Comparison of ENCODE assay signal across 9 cellular contexts in the genomic region with DNA sequence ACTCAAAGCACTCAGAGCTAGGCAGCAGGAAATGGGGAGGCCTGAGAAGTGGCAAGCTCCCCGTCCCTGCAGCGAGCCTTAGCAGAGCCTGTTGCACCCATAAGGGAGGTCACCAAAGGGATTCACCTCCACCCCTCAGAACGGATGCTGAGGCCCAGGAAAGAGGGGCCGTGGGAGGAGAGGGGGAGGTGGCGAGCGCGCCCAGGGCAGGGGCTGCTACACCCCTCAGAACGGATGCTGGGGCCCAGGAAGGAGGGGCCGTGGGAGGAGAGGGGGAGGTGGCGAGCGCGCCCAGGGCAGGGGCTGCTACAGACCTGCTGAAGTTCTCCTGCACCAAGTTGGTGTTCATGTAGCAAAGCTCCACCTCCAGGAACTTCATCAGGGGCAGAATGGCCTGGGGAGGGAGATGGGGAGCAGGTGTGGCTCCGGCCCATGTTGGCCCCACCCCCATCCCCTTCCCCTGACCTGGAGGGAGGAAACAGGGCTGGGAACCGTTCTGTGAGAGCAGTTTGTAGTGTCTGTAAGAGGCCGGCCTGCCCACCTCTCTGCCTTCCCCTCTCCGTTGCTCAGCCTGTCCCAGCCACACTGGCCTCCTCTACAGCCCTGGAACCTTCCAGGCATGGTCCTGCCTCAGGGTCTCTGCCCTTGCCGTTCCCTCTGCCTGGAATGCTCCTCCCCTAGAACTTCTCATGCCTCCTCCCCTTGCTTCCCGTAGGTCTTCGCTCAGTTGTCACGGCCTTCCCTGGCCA. TPM values are rescaled to one million over a fixed set of nuclear protein-coding genes. Genes with fewer than 3 reads are reported as not detected.
DNase-seq lines count a peak whose midpoint lies in the region; ATAC-seq and TF ChIP-seq lines count a peak whose summit lies in the region.
"Had no signal": no experiment of that assay in that cellular context is flagged by ENCODE, and none has a peak within 500 bp of the region (broad histone marks: within the 10 kb centered on the region; RNA-seq: fewer than 3 reads in every experiment).

No MANE protein-coding gene starts in this region.

- no peak overlapping the region for H3K4me2 ChIP-seq in SK-N-SH

- WGBS in SK-N-SH (ENCODE audit: low lambda C conversion rate): 85% methylated on average over 19 of the region's 20 CpGs

- peak; percentile 78 for DNase-seq in activated CD4-positive, alpha-beta T cell treated with anti-CD3 and anti-CD28 coated beads, Interleukin-2, amount 10 ng/mL, durations not matched to agents 24 days and 14 days
- no peak for DNase-seq in activated CD4-positive, alpha-beta T cell treated with anti-CD3 and anti-CD28 coated beads for 48 hours
- DNase-seq in activated CD4-positive, alpha-beta memory T cell treated with anti-CD3 and anti-CD28 coated beads, Interleukin-2, amount 10 ng/mL, durations not matched to agents 7 days and 5 days: peak; percentile 48
- DNase-seq in left ventricle myocardium inferior (no peak), NOMO-1 treated with dmso at 0.1 percent for 144 hours (lab: John Stamatoyannopoulos, UW; ENCODE audit: unreplicated experiment) (no peak), SK-N-SH (no peak)
- DNase-seq: NCI-H1417 treated with DMSO at 0.1 percent for 48 hours had no signal

- H3K27me3 Mint-ChIP-seq in activated CD4-positive, alpha-beta T cell treated with anti-CD3 and anti-CD28 coated beads, Interleukin-2, amount 10 ng/mL, durations not matched to agents 24 days and 14 days: no peaks in the 10 kb centered on the region
- no peaks in the 10 kb centered on the region for H3K27me3 Mint-ChIP-seq in activated CD4-positive, alpha-beta memory T cell treated with anti-CD3 and anti-CD28 coated beads, Interleukin-2, amount 10 ng/mL, durations not matched to agents 7 days and 5 days
- no peaks in the 10 kb centered on the region for H3K27me3 Mint-ChIP-seq in stimulated activated naive CD8-positive, alpha-beta T cell treated with anti-CD3 and anti-CD28 coated beads, Interleukin-15, Interleukin-2, amounts not matched to agents 100 ng/mL and 50 ng/mL, for 24 hours

- no peak for TF ChIP-seq RAD21 in SK-N-SH (IDR thresholded peaks at IDR 0.05; ENCODE audit: low read length)

- H3K9me3 Mint-ChIP-seq in activated CD4-positive, alpha-beta T cell treated with anti-CD3 and anti-CD28 coated beads, Interleukin-2, amount 10 ng/mL, durations not matched to agents 24 days and 14 days: no peaks in the 10 kb centered on the region
- no peaks in the 10 kb centered on the region for H3K9me3 Mint-ChIP-seq in activated CD4-positive, alpha-beta memory T cell treated with anti-CD3 and anti-CD28 coated beads, Interleukin-2, amount 10 ng/mL, durations not matched to agents 7 days and 5 days
- no peaks in the 10 kb centered on the region for H3K9me3 Mint-ChIP-seq in stimulated activated naive CD8-positive, alpha-beta T cell treated with anti-CD3 and anti-CD28 coated beads, Interleukin-15, Interleukin-2, amounts not matched to agents 100 ng/mL and 50 ng/mL, for 24 hours

- H3F3A ChIP-seq in SK-N-SH (replicated peaks; ENCODE audit: insufficient read depth): no peaks in the 10 kb centered on the region

- peaks cover 45% of the 10 kb centered on the region for H3K36me3 Mint-ChIP-seq in activated CD4-positive, alpha-beta T cell treated with anti-CD3 and anti-CD28 coated beads, Interleukin-2, amount 10 ng/mL, durations not matched to agents 24 days and 14 days (ENCODE audit: low read depth)
- peaks cover 58% of the 10 kb centered on the region for H3K36me3 Mint-ChIP-seq in activated CD4-positive, alpha-beta memory T cell treated with anti-CD3 and anti-CD28 coated beads, Interleukin-2, amount 10 ng/mL, durations not matched to agents 7 days and 5 days (ENCODE audit: low read depth)
- peaks cover 42% of the 10 kb centered on the region for H3K36me3 Mint-ChIP-seq in stimulated activated naive CD8-positive, alpha-beta T cell treated with anti-CD3 and anti-CD28 coated beads, Interleukin-15, Interleukin-2, amounts not matched to agents 100 ng/mL and 50 ng/mL, for 24 hours (ENCODE audit: low read depth)

- no peak overlapping the region for H3K4me3 ChIP-seq in left ventricle myocardium inferior
- no peak overlapping the region for H3K4me3 ChIP-seq in SK-N-SH (ENCODE audit: low read depth in 2 of 2, low read length in 1 of 2)

- no peak overlapping the region for H2AFZ ChIP-seq in SK-N-SH (ENCODE audit: low read depth)

- TF ChIP-seq CTCF in left ventricle myocardium inferior (IDR thresholded peaks at IDR 0.05; ENCODE audit: borderline replicate concordance) (no peak), SK-N-SH (IDR thresholded peaks at IDR 0.05) (no peak)

- CTCF ChIA-PET in activated CD4-positive, alpha-beta memory T cell treated with anti-CD3 and anti-CD28 coated beads, Interleukin-2, amount 10 ng/mL, durations not matched to agents 7 days and 5 days (lab: Charles Lee): interaction anchor here (0.9 to 2.9 kb wide), 7 partner anchors 11 to 50 kb away, joined by 3 to 8 read pairs (median 3); partner anchors contain the start of gene WBP2
- CTCF ChIA-PET in SK-N-SH (lab: Yijun Ruan, JAX): interaction anchor here (0.6 to 16.5 kb wide), 6 partner anchors 10 to 68 kb away, joined by 3 to 326 read pairs (median 5); partner anchors contain the start of genes GALK1 and UNC13D

- peak overlapping the region; percentile 91 for H3K27ac Mint-ChIP-seq in activated CD4-positive, alpha-beta T cell treated with anti-CD3 and anti-CD28 coated beads, Interleukin-2, amount 10 ng/mL, durations not matched to agents 24 days and 14 days
- peak overlapping the region; percentile 94 for H3K27ac Mint-ChIP-seq in activated CD4-positive, alpha-beta memory T cell treated with anti-CD3 and anti-CD28 coated beads, Interleukin-2, amount 10 ng/mL, durations not matched to agents 7 days and 5 days
- H3K27ac Mint-ChIP-seq in stimulated activated naive CD8-positive, alpha-beta T cell treated with anti-CD3 and anti-CD28 coated beads, Interleukin-15, Interleukin-2, amounts not matched to agents 100 ng/mL and 50 ng/mL, for 24 hours: peak overlapping the region; percentile 98

- H4K20me1 ChIP-seq in SK-N-SH (ENCODE audit: insufficient read depth): no peaks in the 10 kb centered on the region

- no peaks in the 10 kb centered on the region for H3K9me3 ChIP-seq in left ventricle myocardium inferior (replicated peaks)
- H3K9me3 ChIP-seq in SK-N-SH: no peaks in the 10 kb centered on the region

- H3K9ac ChIP-seq in SK-N-SH: no peak overlapping the region

- H3K27me3 ChIP-seq in left ventricle myocardium inferior (ENCODE audit: low read depth) (no peaks in the 10 kb centered on the region), SK-N-SH (ENCODE audit: insufficient read depth) (no peaks in the 10 kb centered on the region)

- intact Hi-C loops in activated CD4-positive, alpha-beta T cell treated with anti-CD3 and anti-CD28 coated beads, Interleukin-2, amount 10 ng/mL, durations not matched to agents 24 days and 14 days (cut with micrococcal nuclease): no loop called here
- intact Hi-C loops in left ventricle myocardium inferior (cut with micrococcal nuclease): no loop called here

- peaks cover 25% of the 10 kb centered on the region for H3K4me1 Mint-ChIP-seq in activated CD4-positive, alpha-beta T cell treated with anti-CD3 and anti-CD28 coated beads, Interleukin-2, amount 10 ng/mL, durations not matched to agents 24 days and 14 days
- peaks cover 47% of the 10 kb centered on the region for H3K4me1 Mint-ChIP-seq in activated CD4-positive, alpha-beta memory T cell treated with anti-CD3 and anti-CD28 coated beads, Interleukin-2, amount 10 ng/mL, durations not matched to agents 7 days and 5 days
- H3K4me1 Mint-ChIP-seq in stimulated activated naive CD8-positive, alpha-beta T cell treated with anti-CD3 and anti-CD28 coated beads, Interleukin-15, Interleukin-2, amounts not matched to agents 100 ng/mL and 50 ng/mL, for 24 hours (ENCODE audit: low read depth): peaks cover 36% of the 10 kb centered on the region

- no peaks in the 10 kb centered on the region for H3K9me2 ChIP-seq in SK-N-SH

- H3K79me2 ChIP-seq in SK-N-SH (ENCODE audit: insufficient read depth): no peaks in the 10 kb centered on the region

- H3K4me3 Mint-ChIP-seq in activated CD4-positive, alpha-beta T cell treated with anti-CD3 and anti-CD28 coated beads, Interleukin-2, amount 10 ng/mL, durations not matched to agents 24 days and 14 days: peak overlapping the region; percentile 78
- peak overlapping the region; percentile 67 for H3K4me3 Mint-ChIP-seq in activated CD4-positive, alpha-beta memory T cell treated with anti-CD3 and anti-CD28 coated beads, Interleukin-2, amount 10 ng/mL, durations not matched to agents 7 days and 5 days
- peak overlapping the region; percentile 72 for H3K4me3 Mint-ChIP-seq in stimulated activated naive CD8-positive, alpha-beta T cell treated with anti-CD3 and anti-CD28 coated beads, Interleukin-15, Interleukin-2, amounts not matched to agents 100 ng/mL and 50 ng/mL, for 24 hours

- POLR2A ChIA-PET in activated CD4-positive, alpha-beta memory T cell treated with anti-CD3 and anti-CD28 coated beads, Interleukin-2, amount 10 ng/mL, durations not matched to agents 7 days and 5 days (lab: Charles Lee): interaction anchor here (0.6 to 15.1 kb wide), 19 partner anchors 8 to 521 kb away, joined by 3 to 190 read pairs (median 5); partner anchors contain the start of genes FBF1, GALK1, PRPSAP1 and RECQL5
- POLR2A ChIA-PET in SK-N-SH (lab: Yijun Ruan, JAX): interaction anchor here (0.8 to 2.0 kb wide), 2 partner anchors 12 to 49 kb away, joined by 3 to 7 read pairs; partner anchors contain the start of gene UNC13D

- TF ChIP-seq EP300 in SK-N-SH (IDR thresholded peaks at IDR 0.05; ENCODE audit: borderline replicate concordance in 1 of 2, low read depth in 1 of 2, low read length in 1 of 2): no peak

- H3K27ac ChIP-seq in left ventricle myocardium inferior (replicated peaks) (peak overlapping the region; percentile 66), SK-N-SH (ENCODE audit: low read depth in 2 of 2, low read length in 1 of 2) (no peak overlapping the region)

- peaks cover 16% of the 10 kb centered on the region for H3K36me3 ChIP-seq in left ventricle myocardium inferior
- H3K36me3 ChIP-seq in SK-N-SH (replicated peaks in 1 of 2; ENCODE audit: control insufficient read depth in 1 of 2, insufficient read depth in 2 of 2, low read length in 1 of 2): no peaks in the 10 kb centered on the region

- ATAC-seq in GM19035 (IDR thresholded peaks at IDR 0.05; ENCODE audit: unreplicated experiment): no peak

- H3K4me1 ChIP-seq in left ventricle myocardium inferior (peaks cover 29% of the 10 kb centered on the region), SK-N-SH (ENCODE audit: control insufficient read depth in 1 of 2, insufficient read depth in 2 of 2, low read depth in 1 of 2, low read length in 1 of 2) (peaks cover 2 to 14% of the 10 kb centered on the region in 2 experiments; a peak in 2 of 4 replicates)

RNA-seq across cellular contexts. Expression of gene UNC13D, which starts 11.4 kb away (rescaled TPM):
- 158 and 161 TPM in 2 replicates for total RNA-seq in activated CD4-positive, alpha-beta T cell treated with anti-CD3 and anti-CD28 coated beads, Interleukin-2, amount 10 ng/mL, durations not matched to agents 24 days and 14 days
- total RNA-seq in activated CD4-positive, alpha-beta memory T cell treated with anti-CD3 and anti-CD28 coated beads, Interleukin-2, amount 10 ng/mL, durations not matched to agents 7 days and 5 days: 100 to 1,000 TPM; 179 to 190 TPM
- 13.3 TPM for total RNA-seq in left ventricle myocardium inferior
- 0.99 and 1.3 TPM in 2 replicates for polyA plus RNA-seq in SK-N-SH (2012; rRNA removed)
- 0.41 and 1.2 TPM in 2 replicates for polyA plus RNA-seq in SK-N-SH (2012; cell fraction: cytosol; rRNA removed)
- 6.5 and 8.9 TPM in 2 replicates for polyA plus RNA-seq in SK-N-SH (2012; cell fraction: nucleus; rRNA removed)

RNA-seq across cellular contexts. Expression of gene WBP2, which starts 22.3 kb away (rescaled TPM):
- 68.9 and 70.0 TPM in 2 replicates for total RNA-seq in activated CD4-positive, alpha-beta T cell treated with anti-CD3 and anti-CD28 coated beads, Interleukin-2, amount 10 ng/mL, durations not matched to agents 24 days and 14 days
- total RNA-seq in activated CD4-positive, alpha-beta memory T cell treated with anti-CD3 and anti-CD28 coated beads, Interleukin-2, amount 10 ng/mL, durations not matched to agents 7 days and 5 days: 100 to 1,000 TPM; 107 to 114 TPM
- total RNA-seq in left ventricle myocardium inferior: 144 TPM
- 49.7 and 55.8 TPM in 2 replicates for polyA plus RNA-seq in SK-N-SH (2012; rRNA removed)
- 31.9 and 42.5 TPM in 2 replicates for polyA plus RNA-seq in SK-N-SH (2012; cell fraction: cytosol; rRNA removed)
- 63.2 and 67.1 TPM in 2 replicates for polyA plus RNA-seq in SK-N-SH (2012; cell fraction: nucleus; rRNA removed)

RNA-seq across cellular contexts. Expression of gene TRIM47, which starts 45.6 kb away (rescaled TPM):
- 25.2 and 33.2 TPM in 2 replicates for total RNA-seq in activated CD4-positive, alpha-beta T cell treated with anti-CD3 and anti-CD28 coated beads, Interleukin-2, amount 10 ng/mL, durations not matched to agents 24 days and 14 days
- total RNA-seq in activated CD4-positive, alpha-beta memory T cell treated with anti-CD3 and anti-CD28 coated beads, Interleukin-2, amount 10 ng/mL, durations not matched to agents 7 days and 5 days: 10 to 100 TPM; 31.9 to 33.8 TPM
- 27.5 TPM for total RNA-seq in left ventricle myocardium inferior
- polyA plus RNA-seq in SK-N-SH (2012; rRNA removed): 3.1 and 5.1 TPM in 2 replicates
- 1.9 and 2.7 TPM in 2 replicates for polyA plus RNA-seq in SK-N-SH (2012; cell fraction: cytosol; rRNA removed)
- polyA plus RNA-seq in SK-N-SH (2012; cell fraction: nucleus; rRNA removed): 6.9 and 7.6 TPM in 2 replicates

RNA-seq across cellular contexts. Expression of gene UNK, which starts 48.2 kb away (rescaled TPM):
- total RNA-seq in activated CD4-positive, alpha-beta T cell treated with anti-CD3 and anti-CD28 coated beads, Interleukin-2, amount 10 ng/mL, durations not matched to agents 24 days and 14 days: 28.9 and 30.0 TPM in 2 replicates
- total RNA-seq in activated CD4-positive, alpha-beta memory T cell treated with anti-CD3 and anti-CD28 coated beads, Interleukin-2, amount 10 ng/mL, durations not matched to agents 7 days and 5 days: 10 to 100 TPM; 26.1 TPM
- 14.7 TPM for total RNA-seq in left ventricle myocardium inferior
- polyA plus RNA-seq in SK-N-SH (2012; rRNA removed): 19.9 and 24.8 TPM in 2 replicates
- polyA plus RNA-seq in SK-N-SH (2012; cell fraction: cytosol; rRNA removed): 22.1 and 26.9 TPM in 2 replicates
- 54.0 and 54.3 TPM in 2 replicates for polyA plus RNA-seq in SK-N-SH (2012; cell fraction: nucleus; rRNA removed)

Comparison
In these comparisons a context has a peak if more than half of its experiments do, and no peak if none do; other contexts are left out.
1. DNase-seq: peak in activated CD4-positive, alpha-beta T cell treated with anti-CD3 and anti-CD28 coated beads, Interleukin-2, amount 10 ng/mL, durations not matched to agents 24 days and 14 days (single experiment) and activated CD4-positive, alpha-beta memory T cell treated with anti-CD3 and anti-CD28 coated beads, Interleukin-2, amount 10 ng/mL, durations not matched to agents 7 days and 5 days (single experiment); none in activated CD4-positive, alpha-beta T cell treated with anti-CD3 and anti-CD28 coated beads for 48 hours (single experiment), left ventricle myocardium inferior (single experiment), NOMO-1 treated with dmso at 0.1 percent for 144 hours (single experiment) and SK-N-SH (single experiment).
2. RNA of gene UNC13D, which starts 11.4 kb away (total RNA-seq): 179 to 190 TPM in activated CD4-positive, alpha-beta memory T cell treated with anti-CD3 and anti-CD28 coated beads, Interleukin-2, amount 10 ng/mL, durations not matched to agents 7 days and 5 days and 158 to 161 TPM in activated CD4-positive, alpha-beta T cell treated with anti-CD3 and anti-CD28 coated beads, Interleukin-2, amount 10 ng/mL, durations not matched to agents 24 days and 14 days; 13.3 TPM in left ventricle myocardium inferior (single experiment); every median in the first group is over 10 times any median in the second.
3. Peak in every context shown above with its lines, with median percentiles within 50 percentile points of each other: H3K27ac Mint-ChIP-seq and H3K4me3 Mint-ChIP-seq.